21 cellular contexts compared by ENCODE assay signal in genomic region chr5:146732966-146733365, GRCh38.
DNase-seq lines count a peak whose midpoint lies in the region; ATAC-seq and TF ChIP-seq lines count a peak whose summit lies in the region.
"Had no signal": no experiment of that assay in that cellular context is flagged by ENCODE, and none has a peak within 500 bp of the region (broad histone marks: within the 10 kb centered on the region; RNA-seq: fewer than 3 reads in every experiment).

No MANE protein-coding gene starts in this region.

- peaks cover 21 to 25% of the 10 kb centered on the region in 2 experiments for H3K4me1 ChIP-seq in HCT116 (ENCODE audit: control insufficient read depth in 1 of 2, insufficient read depth in 2 of 2, low read length in 2 of 2)
- H3K4me1 ChIP-seq in PC-9 (replicated peaks; ENCODE audit: insufficient read depth), result peaks cover 28% of the 10 kb centered on the region
- no peaks in the 10 kb centered on the region for H3K4me1 ChIP-seq in mesendoderm (ENCODE audit: control insufficient read depth, low read depth, low read length)

- no peak overlapping the region for H3K4ac ChIP-seq in mesendoderm (ENCODE audit: low read depth, low read length)

- no peak overlapping the region for H2BK5ac ChIP-seq in mesendoderm (ENCODE audit: low read length)

- H2AK5ac ChIP-seq in mesendoderm (ENCODE audit: low read length), result no peak overlapping the region

- no peak overlapping the region for H2BK120ac ChIP-seq in mesendoderm (ENCODE audit: low read depth, low read length)

- H3K9ac ChIP-seq in HCT116 (ENCODE audit: low read length), result no peak overlapping the region
- H3K9ac ChIP-seq in mesendoderm (ENCODE audit: low read length), result no peak overlapping the region
- H3K9ac ChIP-seq: KMS-11 had no signal

- no peak overlapping the region for H4K8ac ChIP-seq in mesendoderm (ENCODE audit: low read depth, low read length)

- H3K79me1 ChIP-seq in mesendoderm (ENCODE audit: low read length), result no peaks in the 10 kb centered on the region

- H2BK15ac ChIP-seq in mesendoderm (replicated peaks; ENCODE audit: low read depth), result peak overlapping the region; percentile 74

- ATAC-seq in HCT116, result no peak
- ATAC-seq in stimulated activated naive CD8-positive, alpha-beta T cell treated with anti-CD3 and anti-CD28 coated beads, Interleukin-15, amount 100 ng/mL, for 72 hours, result no peak

- CTCF ChIA-PET in HCT116 (lab: Charles Lee), result no interaction called here
- CTCF ChIA-PET in PC-9 (lab: Charles Lee), result no interaction called here

- H3K79me2 ChIP-seq in HCT116 (ENCODE audit: insufficient read depth, low read length) (no peaks in the 10 kb centered on the region), PC-9 (ENCODE audit: low read depth) (no peaks in the 10 kb centered on the region), mesendoderm (ENCODE audit: control insufficient read depth, insufficient read depth, low read length) (no peaks in the 10 kb centered on the region)

- no peaks in the 10 kb centered on the region for H3K4me1 Mint-ChIP-seq in stimulated activated naive CD8-positive, alpha-beta T cell treated with anti-CD3 and anti-CD28 coated beads, Interleukin-15, amount 100 ng/mL, for 72 hours
- H3K4me1 Mint-ChIP-seq: CD14-positive monocyte had no signal

- no peak overlapping the region for H3K56ac ChIP-seq in mesendoderm (ENCODE audit: low read length)

- TF ChIP-seq POLR2A in HCT116 (IDR thresholded peaks at IDR 0.05; ENCODE audit: borderline replicate concordance, extremely low read depth, insufficient read depth, insufficient read length), result no peak

- RAD21 ChIA-PET in HCT116 (lab: Charles Lee; ENCODE audit: low non-redundant PET in 1 of 2, low total read pairs in 2 of 2, uncharacterized antibody in 2 of 2, unreplicated experiment in 2 of 2), result no interaction called here

- TF ChIP-seq CTCF in HCT116 (IDR thresholded peaks at IDR 0.05 in 2 of 3, conservative IDR thresholded peaks at IDR 0.05 in 1 of 3; ENCODE audit: borderline replicate concordance in 1 of 3, insufficient read depth in 1 of 3, low read depth in 2 of 3, low read length in 2 of 3) (no peak), PC-9 (conservative IDR thresholded peaks at IDR 0.05) (no peak)

- peaks cover 20% of the 10 kb centered on the region; the same call in 1 of the 2 replicates for H3F3A ChIP-seq in PC-9 (ENCODE audit: insufficient read depth, low read depth)

- peaks cover 19 to 34% of the 10 kb centered on the region in 2 donors for H3K9me3 Mint-ChIP-seq in stimulated activated naive CD8-positive, alpha-beta T cell treated with anti-CD3 and anti-CD28 coated beads, Interleukin-15, amount 100 ng/mL, for 72 hours

- intact Hi-C loops in HCT116 (cut with micrococcal nuclease) (no loop called here), PC-9 (cut with micrococcal nuclease; ENCODE audit: unreplicated experiment) (no loop called here)

- H3K4me3 ChIP-seq in HCT116 (replicated peaks in 1 of 2; ENCODE audit: low read depth in 1 of 2, low read length in 2 of 2) (no peak overlapping the region), PC-9 (no peak overlapping the region), mesendoderm (ENCODE audit: low read length) (no peak overlapping the region)

- no peaks in the 10 kb centered on the region for H4K20me1 ChIP-seq in HCT116 (ENCODE audit: insufficient read depth)
- H4K20me1 ChIP-seq in PC-9 (ENCODE audit: insufficient read depth), result no peaks in the 10 kb centered on the region

- H3K27me3 Mint-ChIP-seq in stimulated activated naive CD8-positive, alpha-beta T cell treated with anti-CD3 and anti-CD28 coated beads, Interleukin-15, amount 100 ng/mL, for 72 hours, result no peaks in the 10 kb centered on the region

- no peak overlapping the region for H3K4me3 Mint-ChIP-seq in stimulated activated naive CD8-positive, alpha-beta T cell treated with anti-CD3 and anti-CD28 coated beads, Interleukin-15, amount 100 ng/mL, for 72 hours
- H3K4me3 Mint-ChIP-seq: CD14-positive monocyte, H9 had no signal

- WGBS in mesendoderm (ENCODE audit: extremely low coverage, insufficient coverage, low lambda C conversion rate), result no CpG with 5 or more reads among the region's 3 CpGs

- BruUV-seq in HCT116 (replicated peaks; lab: Mats Ljungman, UMichigan) (no TSS peak), PC-9 (replicated peaks; lab: Mats Ljungman, UMichigan) (no TSS peak)

- H3K23ac ChIP-seq in mesendoderm (ENCODE audit: low read length), result no peak overlapping the region

- H3K27ac ChIP-seq in HCT116 (ENCODE audit: low read depth, low read length) (peak overlapping the region; percentile 79; the same call in 1 of the 2 replicates), PC-9 (peak overlapping the region; percentile 64; the same call in 1 of the 2 replicates), mesendoderm (ENCODE audit: low read depth, low read length) (no peak overlapping the region)
- H3K27ac ChIP-seq: KMS-11, RWPE1 had no signal

- no peaks in the 10 kb centered on the region for H3K9me2 ChIP-seq in HCT116 (ENCODE audit: insufficient read depth)
- no peaks in the 10 kb centered on the region for H3K9me2 ChIP-seq in PC-9 (ENCODE audit: insufficient read depth)

- POLR2A ChIA-PET in HCT116 (lab: Charles Lee) (no interaction called here), PC-9 (lab: Charles Lee; ENCODE audit: unreplicated experiment) (no interaction called here)

- no peak for DNase-seq in HCT116 (ENCODE audit: low read depth, low spot score)
- DNase-seq in PC-9, result no peak
- DNase-seq in dermis blood vessel endothelial cell, result peak; percentile 5
- DNase-seq in mesendoderm, result no peak
- DNase-seq in AML-193 (lab: John Stamatoyannopoulos, UW), result no peak
- DNase-seq in NCI-H345 (lab: John Stamatoyannopoulos, UW), result no peak
- DNase-seq in NCI-H1694 (lab: John Stamatoyannopoulos, UW), result no peak
- no peak for DNase-seq in stimulated activated naive CD8-positive, alpha-beta T cell treated with anti-CD3 and anti-CD28 coated beads, Interleukin-15, amount 100 ng/mL, for 72 hours
- DNase-seq: DMS 273 treated with DMSO at 0.1 percent for 48 hours, DND-41, GDM1, H9, NCI-H1092, NCI-H146, NCI-H2081, NCI-H2171 treated with DMSO at 0.1 percent for 48 hours, NCI-H446 treated with DMSO at 0.1 percent for 48 hours, NCI-H69 had no signal

- H3K27me3 ChIP-seq in HCT116 (ENCODE audit: insufficient read depth, low read length) (no peaks in the 10 kb centered on the region), PC-9 (ENCODE audit: insufficient read depth, low read depth) (no peaks in the 10 kb centered on the region), mesendoderm (ENCODE audit: insufficient read depth, low read length, poor library complexity) (no peaks in the 10 kb centered on the region)

- H4K5ac ChIP-seq in mesendoderm (ENCODE audit: low read length), result no peak overlapping the region

- H3K27ac Mint-ChIP-seq in stimulated activated naive CD8-positive, alpha-beta T cell treated with anti-CD3 and anti-CD28 coated beads, Interleukin-15, amount 100 ng/mL, for 72 hours, result no peak overlapping the region
- H3K27ac Mint-ChIP-seq: CD14-positive monocyte, H9 had no signal

- H2AFZ ChIP-seq in HCT116 (ENCODE audit: low read depth, low read length, poor library complexity, severe bottlenecking) (peak overlapping the region; percentile 55), PC-9 (no peak overlapping the region)

- H3K4me2 ChIP-seq in HCT116 (ENCODE audit: low read length) (peak overlapping the region; percentile 70; the same call in 1 of the 2 replicates), PC-9 (peak overlapping the region; percentile 48), mesendoderm (ENCODE audit: low read length) (no peak overlapping the region)
- H3K4me2 ChIP-seq: KMS-11 had no signal

- no peak for TF ChIP-seq RAD21 in HCT116 (IDR thresholded peaks at IDR 0.05; ENCODE audit: low read depth)

- peaks cover 0 to 4% of the 10 kb centered on the region in 2 experiments; a peak in 1 of 4 replicates for H3K9me3 ChIP-seq in HCT116 (ENCODE audit: control insufficient read depth in 1 of 2, insufficient read depth in 1 of 2, low read depth in 1 of 2, low read length in 2 of 2)
- peaks cover 13% of the 10 kb centered on the region; the same call in 1 of the 2 replicates for H3K9me3 ChIP-seq in PC-9 (ENCODE audit: insufficient read depth, low read depth)

- H3K18ac ChIP-seq in mesendoderm (ENCODE audit: low read length), result no peak overlapping the region

- H3K36me3 ChIP-seq in HCT116 (ENCODE audit: control insufficient read depth in 1 of 2, insufficient read depth in 2 of 2, low read length in 2 of 2) (no peaks in the 10 kb centered on the region), PC-9 (ENCODE audit: low read depth) (no peaks in the 10 kb centered on the region), mesendoderm (ENCODE audit: control insufficient read depth, insufficient read depth, low read length) (no peaks in the 10 kb centered on the region)

TF ChIP-seq in HCT116, 20 proteins besides CTCF, POLR2A, EP300 and RAD21:
- TF ChIP-seq CEBPB (IDR thresholded peaks at IDR 0.05; ENCODE audit: low read depth) (no peak), MAX (IDR thresholded peaks at IDR 0.05) (no peak), ZNF274 (IDR thresholded peaks at IDR 0.05; ENCODE audit: low read depth, low read length) (no peak), ZFX (IDR thresholded peaks at IDR 0.05) (no peak)
